2 cellular contexts compared by ENCODE assay signal in genomic region chr1:43548285-43549271, GRCh38.
TF ChIP-seq lines count a peak whose summit lies in the region.

No MANE protein-coding gene starts in this region.

TF ChIP-seq in H1, 55 proteins besides CTCF, POLR2A, EP300 and RAD21:
- 0 out of 2 replicates have a peak, but pooled peaks have one; percentile 21 for TF ChIP-seq RXRA (IDR thresholded peaks at IDR 0.05; ENCODE audit: insufficient read depth, low read depth, low read length)
- TF ChIP-seq CEBPB (IDR thresholded peaks at IDR 0.05; ENCODE audit: low read depth, low read length) = peak; percentile 86
- no peak for TF ChIP-seq JUND (IDR thresholded peaks at IDR 0.05; ENCODE audit: low read length)

TF ChIP-seq in liver, 16 proteins besides CTCF, POLR2A, EP300 and RAD21:
- peak; percentile 73 for TF ChIP-seq FOXA2 (IDR thresholded peaks at IDR 0.05)
- TF ChIP-seq SP1 (IDR thresholded peaks at IDR 0.05) = peak; percentile 97
- TF ChIP-seq FOXA1 (IDR thresholded peaks at IDR 0.05) = peak; percentile 87
- TF ChIP-seq RXRA (IDR thresholded peaks at IDR 0.05) = peak; percentile 99 to 100
- no peak for TF ChIP-seq TAF1 (conservative IDR thresholded peaks at IDR 0.05)
- peak; percentile 84 for TF ChIP-seq HNF4G (IDR thresholded peaks at IDR 0.05)
- TF ChIP-seq YY1 (IDR thresholded peaks at IDR 0.05) = peak; percentile 72
- TF ChIP-seq, protein P1, sequence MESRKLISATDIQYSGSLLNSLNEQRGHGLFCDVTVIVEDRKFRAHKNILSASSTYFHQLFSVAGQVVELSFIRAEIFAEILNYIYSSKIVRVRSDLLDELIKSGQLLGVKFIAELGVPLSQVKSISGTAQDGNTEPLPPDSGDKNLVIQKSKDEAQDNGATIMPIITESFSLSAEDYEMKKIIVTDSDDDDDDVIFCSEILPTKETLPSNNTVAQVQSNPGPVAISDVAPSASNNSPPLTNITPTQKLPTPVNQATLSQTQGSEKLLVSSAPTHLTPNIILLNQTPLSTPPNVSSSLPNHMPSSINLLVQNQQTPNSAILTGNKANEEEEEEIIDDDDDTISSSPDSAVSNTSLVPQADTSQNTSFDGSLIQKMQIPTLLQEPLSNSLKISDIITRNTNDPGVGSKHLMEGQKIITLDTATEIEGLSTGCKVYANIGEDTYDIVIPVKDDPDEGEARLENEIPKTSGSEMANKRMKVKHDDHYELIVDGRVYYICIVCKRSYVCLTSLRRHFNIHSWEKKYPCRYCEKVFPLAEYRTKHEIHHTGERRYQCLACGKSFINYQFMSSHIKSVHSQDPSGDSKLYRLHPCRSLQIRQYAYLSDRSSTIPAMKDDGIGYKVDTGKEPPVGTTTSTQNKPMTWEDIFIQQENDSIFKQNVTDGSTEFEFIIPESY (IDR thresholded peaks at IDR 0.05) = peak; percentile 87
- peak in 1 of 2 donors; percentile 61 for TF ChIP-seq GABPA (IDR thresholded peaks at IDR 0.05 in 1 of 2, conservative IDR thresholded peaks at IDR 0.05 in 1 of 2)
- TF ChIP-seq HNF4A (conservative IDR thresholded peaks at IDR 0.05) = peak; percentile 90 to 95
- TF ChIP-seq MAX (IDR thresholded peaks at IDR 0.05) = peak; percentile 95
- TF ChIP-seq ATF3 (IDR thresholded peaks at IDR 0.05) = peak; percentile 88
- TF ChIP-seq EGR1 (IDR thresholded peaks at IDR 0.05; ENCODE audit: low read depth in 2 of 2) = peak in 1 of 2 donors; percentile 80
- peak; percentile 87 for TF ChIP-seq NR2F2 (IDR thresholded peaks at IDR 0.05)
- peak; percentile 61 to 81 for TF ChIP-seq JUND (IDR thresholded peaks at IDR 0.05)
- TF ChIP-seq, protein P2, sequence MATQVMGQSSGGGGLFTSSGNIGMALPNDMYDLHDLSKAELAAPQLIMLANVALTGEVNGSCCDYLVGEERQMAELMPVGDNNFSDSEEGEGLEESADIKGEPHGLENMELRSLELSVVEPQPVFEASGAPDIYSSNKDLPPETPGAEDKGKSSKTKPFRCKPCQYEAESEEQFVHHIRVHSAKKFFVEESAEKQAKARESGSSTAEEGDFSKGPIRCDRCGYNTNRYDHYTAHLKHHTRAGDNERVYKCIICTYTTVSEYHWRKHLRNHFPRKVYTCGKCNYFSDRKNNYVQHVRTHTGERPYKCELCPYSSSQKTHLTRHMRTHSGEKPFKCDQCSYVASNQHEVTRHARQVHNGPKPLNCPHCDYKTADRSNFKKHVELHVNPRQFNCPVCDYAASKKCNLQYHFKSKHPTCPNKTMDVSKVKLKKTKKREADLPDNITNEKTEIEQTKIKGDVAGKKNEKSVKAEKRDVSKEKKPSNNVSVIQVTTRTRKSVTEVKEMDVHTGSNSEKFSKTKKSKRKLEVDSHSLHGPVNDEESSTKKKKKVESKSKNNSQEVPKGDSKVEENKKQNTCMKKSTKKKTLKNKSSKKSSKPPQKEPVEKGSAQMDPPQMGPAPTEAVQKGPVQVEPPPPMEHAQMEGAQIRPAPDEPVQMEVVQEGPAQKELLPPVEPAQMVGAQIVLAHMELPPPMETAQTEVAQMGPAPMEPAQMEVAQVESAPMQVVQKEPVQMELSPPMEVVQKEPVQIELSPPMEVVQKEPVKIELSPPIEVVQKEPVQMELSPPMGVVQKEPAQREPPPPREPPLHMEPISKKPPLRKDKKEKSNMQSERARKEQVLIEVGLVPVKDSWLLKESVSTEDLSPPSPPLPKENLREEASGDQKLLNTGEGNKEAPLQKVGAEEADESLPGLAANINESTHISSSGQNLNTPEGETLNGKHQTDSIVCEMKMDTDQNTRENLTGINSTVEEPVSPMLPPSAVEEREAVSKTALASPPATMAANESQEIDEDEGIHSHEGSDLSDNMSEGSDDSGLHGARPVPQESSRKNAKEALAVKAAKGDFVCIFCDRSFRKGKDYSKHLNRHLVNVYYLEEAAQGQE (IDR thresholded peaks at IDR 0.05) = peak; percentile 87
